Comparison of ENCODE assay signal across 8 cellular contexts in genomic region chr12:121711925-121712461, GRCh38. TPM values are rescaled to one million over a fixed set of nuclear protein-coding genes. Genes with fewer than 3 reads are reported as not detected.
DNase-seq lines count a peak whose midpoint lies in the region; ATAC-seq, FAIRE-seq and TF ChIP-seq lines count a peak whose summit lies in the region.

No MANE protein-coding gene starts in this region.

- no peaks in the 10 kb centered on the region for H3K9me3 ChIP-seq in astrocyte (ENCODE audit: insufficient read depth, low read depth, low read length)
- no peaks in the 10 kb centered on the region for H3K9me3 ChIP-seq in iPS DF 6.9 (ENCODE audit: control insufficient read depth, insufficient read depth, low read length)
- no peaks in the 10 kb centered on the region for H3K9me3 ChIP-seq in gastrocnemius medialis

- H3K27me3 Mint-ChIP-seq in astrocyte (ENCODE audit: low read depth, unreplicated experiment), result no peaks in the 10 kb centered on the region

- H3K9ac ChIP-seq in astrocyte (ENCODE audit: low read length), result peak overlapping the region; percentile 90

- H3K36me3 Mint-ChIP-seq in astrocyte (ENCODE audit: low read depth, unreplicated experiment), result peaks cover 7% of the 10 kb centered on the region

- peaks cover 35% of the 10 kb centered on the region for H4K20me1 ChIP-seq in astrocyte (ENCODE audit: insufficient read depth, low read length)

- H3K79me2 ChIP-seq in astrocyte (ENCODE audit: insufficient read depth, low read length), result peaks cover 31% of the 10 kb centered on the region

- H2AFZ ChIP-seq in astrocyte (ENCODE audit: low read depth, low read length), result peak overlapping the region; percentile 81

- peak; percentile 23 for ATAC-seq in GM18498 (IDR thresholded peaks at IDR 0.05; ENCODE audit: unreplicated experiment)
- peak; percentile 29 for ATAC-seq in HG02970 (IDR thresholded peaks at IDR 0.05; ENCODE audit: low FRiP score, unreplicated experiment)
- peak; percentile 83 to 86 for ATAC-seq in gastrocnemius medialis

- TF ChIP-seq POLR2A in gastrocnemius medialis (IDR thresholded peaks at IDR 0.05), result no peak

- no peak for FAIRE-seq in astrocyte (lab: Jason Lieb, UNC)

- H3K27ac ChIP-seq in 22Rv1 (peak overlapping the region; percentile 46), astrocyte (ENCODE audit: low read depth, low read length) (peak overlapping the region; percentile 81), iPS DF 6.9 (ENCODE audit: low read length) (no peak overlapping the region), gastrocnemius medialis (peak overlapping the region; percentile 93 to 100 (median 99))

- in situ Hi-C loops in gastrocnemius medialis (cut with MboI; ENCODE audit: low sequenced_read_pairs in 4 of 4), result no loop called here

- TF ChIP-seq CTCF in 22Rv1 (IDR thresholded peaks at IDR 0.05) (no peak), astrocyte (IDR thresholded peaks at IDR 0.05; ENCODE audit: insufficient read depth, low read depth, low read length) (no peak), gastrocnemius medialis (IDR thresholded peaks at IDR 0.05 in 4 of 5, conservative IDR thresholded peaks at IDR 0.05 in 1 of 5) (no peak)

- peak overlapping the region; percentile 95 for H3K27ac Mint-ChIP-seq in astrocyte (ENCODE audit: unreplicated experiment)

- DNase-seq in NCI-H524 (lab: John Stamatoyannopoulos, UW) (peak; percentile 61 to 85), astrocyte (ENCODE audit: low read depth) (no peak), iPS DF 6.9 (ENCODE audit: low read depth, low spot score) (no peak), gastrocnemius medialis (peak; percentile 79 to 89), NCI-H187 (lab: John Stamatoyannopoulos, UW) (no peak)

- peak overlapping the region; percentile 94 for H3K4me2 ChIP-seq in astrocyte (ENCODE audit: low read length)

- H3K4me3 ChIP-seq in astrocyte (ENCODE audit: insufficient read depth, low read depth, low read length) (peak overlapping the region; percentile 87), iPS DF 6.9 (ENCODE audit: low read length) (peak overlapping the region; percentile 79; the same call in 1 of the 2 replicates), gastrocnemius medialis (peak overlapping the region; percentile 82 to 91 (median 89))

- H3K4me3 Mint-ChIP-seq in astrocyte (ENCODE audit: unreplicated experiment), result peak overlapping the region; percentile 89

- H3K4me1 Mint-ChIP-seq in astrocyte (ENCODE audit: low read depth, unreplicated experiment), result peaks cover 34% of the 10 kb centered on the region

- H3K36me3 ChIP-seq in astrocyte (ENCODE audit: insufficient read depth, low read length) (no peaks in the 10 kb centered on the region), iPS DF 6.9 (ENCODE audit: control insufficient read depth, insufficient read depth, low read length) (0 out of 2 replicates have a peak, but pooled peaks cover 2% of the 10 kb centered on the region), gastrocnemius medialis (no peaks in the 10 kb centered on the region)

- intact Hi-C loops in gastrocnemius medialis (cut with DNase I; ENCODE audit: low total_unique reads), result loop anchor here (2.0 to 10.0 kb wide), 3 partner anchors 83 to 363 kb away; partner anchors contain the start of genes MLXIP and PSMD9

- H3K4me1 ChIP-seq in astrocyte (ENCODE audit: insufficient read depth, low read length) (peaks cover 33% of the 10 kb centered on the region), iPS DF 6.9 (ENCODE audit: control insufficient read depth, insufficient read depth, low read length) (no peaks in the 10 kb centered on the region; the same call in 1 of the 2 replicates), gastrocnemius medialis (peaks cover 31 to 43% of the 10 kb centered on the region in 2 donors)

- H3K27me3 ChIP-seq in astrocyte (ENCODE audit: insufficient read depth, low read length) (no peaks in the 10 kb centered on the region), iPS DF 6.9 (ENCODE audit: control insufficient read depth, insufficient read depth, low read length) (no peaks in the 10 kb centered on the region), gastrocnemius medialis (no peaks in the 10 kb centered on the region)

- H3K9me3 Mint-ChIP-seq in astrocyte (ENCODE audit: unreplicated experiment), result peaks cover 10% of the 10 kb centered on the region

- no CpG with 5 or more reads among the region's 20 CpGs for WGBS in iPS DF 6.9 (ENCODE audit: insufficient coverage, insufficient read length)

RNA-seq across cellular contexts. Expression of gene TMEM120B, which starts 0.6 kb away (rescaled TPM):
- total RNA-seq in astrocyte (35.5 and 36.0 TPM in 2 replicates), gastrocnemius medialis (10 to 100 TPM in 1 of 4 donors, 1 to 10 TPM in 3; 5.9 to 11.2 (median 6.4) TPM)

RNA-seq across cellular contexts. Expression of gene MORN3, which starts 42.5 kb away (rescaled TPM):
- 0.36 and 0.70 TPM in 2 replicates for total RNA-seq in astrocyte
- total RNA-seq in gastrocnemius medialis, result not detected

Comparison
In these comparisons a context has a peak if more than half of its experiments do, and no peak if none do; other contexts are left out.
1. ATAC-seq: peak in every context shown above with its lines; median percentile 84 in gastrocnemius medialis; 29 in HG02970; 23 in GM18498.
2. DNase-seq: peak in NCI-H524 (2 of 2) and gastrocnemius medialis (2 of 2); none in astrocyte (single experiment), iPS DF 6.9 (single experiment) and NCI-H187 (0 of 2).
3. Peak in every context shown above with its lines, with median percentiles within 50 percentile points of each other: H3K4me3 ChIP-seq.